Comparison of ENCODE assay signal across 8 cellular contexts in the genomic region with DNA sequence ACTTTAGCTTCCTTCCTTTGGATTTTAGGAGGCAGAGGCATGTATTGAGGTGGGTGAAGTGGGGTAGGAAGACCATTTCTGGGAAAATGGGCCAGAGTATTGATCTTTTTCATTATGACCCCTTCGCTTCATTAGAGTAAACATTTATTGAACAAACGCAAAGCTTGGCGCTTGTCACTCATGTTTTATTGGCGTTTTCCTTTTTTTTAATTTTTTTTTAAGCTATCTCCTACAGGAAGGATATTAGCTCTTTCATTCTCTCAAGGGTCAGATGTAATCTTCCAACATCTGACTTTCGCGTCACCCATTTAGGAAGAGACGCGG. TPM values are rescaled to one million over a fixed set of nuclear protein-coding genes. Genes with fewer than 3 reads are reported as not detected.
DNase-seq lines count a peak whose midpoint lies in the region; ATAC-seq and TF ChIP-seq lines count a peak whose summit lies in the region.

No MANE protein-coding gene starts in this region.

- no peaks in the 10 kb centered on the region for H3K36me3 Mint-ChIP-seq in neural progenitor cell

- no peak for DNase-seq in MM.1S
- DNase-seq in neural progenitor cell (ENCODE audit: low spot score): no peak
- DNase-seq in dedifferentiated amniotic fluid mesenchymal stem cell (ENCODE audit: extremely low spot score): no peak
- no peak for DNase-seq in NCI-H1105 (lab: John Stamatoyannopoulos, UW)
- no peak for DNase-seq in aorta
- DNase-seq in effector CD8-positive, alpha-beta T cell (lab: John Stamatoyannopoulos, UW): no peak

- peak overlapping the region; percentile 92 for H3K4me3 ChIP-seq in MM.1S (ENCODE audit: low read length)
- H3K4me3 ChIP-seq in ectodermal cell (ENCODE audit: insufficient read depth, low read depth, low read length): peak overlapping the region; percentile 86
- H3K4me3 ChIP-seq in neural progenitor cell: peak overlapping the region; percentile 85
- H3K4me3 ChIP-seq in aorta (ENCODE audit: low read length in 2 of 2): no peak overlapping the region

- H3K9me3 ChIP-seq in MM.1S (replicated peaks; ENCODE audit: insufficient read depth, low read length): no peaks in the 10 kb centered on the region
- H3K9me3 ChIP-seq in ectodermal cell (ENCODE audit: control insufficient read depth, low read length): no peaks in the 10 kb centered on the region
- no peaks in the 10 kb centered on the region for H3K9me3 ChIP-seq in neural progenitor cell (ENCODE audit: low read depth)
- no peaks in the 10 kb centered on the region for H3K9me3 ChIP-seq in aorta (ENCODE audit: control insufficient read depth, low read length)

- H4K20me1 ChIP-seq in MM.1S (ENCODE audit: insufficient read depth, low read length) (peaks cover 11% of the 10 kb centered on the region), neural progenitor cell (ENCODE audit: low read depth) (peaks cover 40% of the 10 kb centered on the region)

- H3K4me3 Mint-ChIP-seq in neural progenitor cell: peak overlapping the region; percentile 91

- H3F3A ChIP-seq in MM.1S (ENCODE audit: insufficient read depth, low read length): peaks cover 83% of the 10 kb centered on the region
- H3F3A ChIP-seq in neural progenitor cell (ENCODE audit: low read depth): peaks cover 5% of the 10 kb centered on the region

- H3K4me1 Mint-ChIP-seq in neural progenitor cell: peaks cover 26% of the 10 kb centered on the region

- intact Hi-C loops in aorta (cut with DNase I): loop anchor here in 1 of 2 donors (1.0 kb wide), 1 partner anchor 51 kb away; no protein-coding TSS in a partner anchor

- TF ChIP-seq CTCF in C4-2B (conservative IDR thresholded peaks at IDR 0.05): no peak
- no peak for TF ChIP-seq CTCF in MM.1S (IDR thresholded peaks at IDR 0.05; ENCODE audit: low read length)
- TF ChIP-seq CTCF in neural progenitor cell (IDR thresholded peaks at IDR 0.05): no peak

- WGBS in ectodermal cell, 2 experiments: 34 to 36% methylated on average over 8 of the region's 8 CpGs
- WGBS in aorta, 2 donors: 26 to 28% methylated on average over 8 of the region's 8 CpGs

- ATAC-seq in aorta (ENCODE audit: low FRiP score): no peak

- peaks cover 2% of the 10 kb centered on the region for H3K9me3 Mint-ChIP-seq in neural progenitor cell

- no peaks in the 10 kb centered on the region for H3K9me2 ChIP-seq in MM.1S (replicated peaks; ENCODE audit: insufficient read depth, low read length)

- peak overlapping the region; percentile 93 for H3K27ac Mint-ChIP-seq in neural progenitor cell

- H3K27me3 ChIP-seq in MM.1S (replicated peaks; ENCODE audit: insufficient read depth, low read length): no peaks in the 10 kb centered on the region
- H3K27me3 ChIP-seq in ectodermal cell (ENCODE audit: control insufficient read depth, insufficient read depth, low read length, poor library complexity, severe bottlenecking): no peaks in the 10 kb centered on the region
- H3K27me3 ChIP-seq in neural progenitor cell: no peaks in the 10 kb centered on the region
- no peaks in the 10 kb centered on the region for H3K27me3 ChIP-seq in aorta (ENCODE audit: control insufficient read depth in 1 of 2, insufficient read depth in 2 of 2, low read length in 1 of 2)

- H2AFZ ChIP-seq in MM.1S (ENCODE audit: low read length) (no peak overlapping the region), neural progenitor cell (replicated peaks) (peak overlapping the region; percentile 81)

- H3K4me1 ChIP-seq in MM.1S (ENCODE audit: low read length) (peaks cover 40% of the 10 kb centered on the region), ectodermal cell (ENCODE audit: control insufficient read depth, insufficient read depth, low read length) (peaks cover 5% of the 10 kb centered on the region), neural progenitor cell (peaks cover 7% of the 10 kb centered on the region), aorta (ENCODE audit: control insufficient read depth in 1 of 2, insufficient read depth in 2 of 2, low read length in 2 of 2) (no peaks in the 10 kb centered on the region)

- H3K9ac ChIP-seq in MM.1S (ENCODE audit: low read length) (peak overlapping the region; percentile 100; the same call in 1 of the 2 replicates), neural progenitor cell (no peak overlapping the region)

- H3K27me3 Mint-ChIP-seq in neural progenitor cell (ENCODE audit: insufficient read depth, low read depth): peaks cover 6% of the 10 kb centered on the region

- peak overlapping the region; percentile 97 for H3K27ac ChIP-seq in C4-2B
- peak overlapping the region; percentile 94 for H3K27ac ChIP-seq in MM.1S (ENCODE audit: low read length)
- H3K27ac ChIP-seq in ectodermal cell (ENCODE audit: insufficient read depth, low read depth, low read length, poor library complexity, severe bottlenecking): peak overlapping the region; percentile 96
- H3K27ac ChIP-seq in neural progenitor cell: no peak overlapping the region
- no peak overlapping the region for H3K27ac ChIP-seq in aorta (ENCODE audit: low read depth in 1 of 2, low read length in 2 of 2)

- H3K4me2 ChIP-seq in MM.1S (ENCODE audit: low read depth, low read length) (peak overlapping the region; percentile 79), neural progenitor cell (peak overlapping the region; percentile 80)

- no peaks in the 10 kb centered on the region; the same call in 1 of the 2 replicates for H3K36me3 ChIP-seq in MM.1S (replicated peaks; ENCODE audit: insufficient read depth, low read length)
- no peaks in the 10 kb centered on the region for H3K36me3 ChIP-seq in ectodermal cell (ENCODE audit: control insufficient read depth, insufficient read depth, low read length)
- peaks cover 6% of the 10 kb centered on the region for H3K36me3 ChIP-seq in neural progenitor cell
- H3K36me3 ChIP-seq in aorta (ENCODE audit: control insufficient read depth in 1 of 2, insufficient read depth in 2 of 2, low read length in 1 of 2): no peaks in the 10 kb centered on the region

- peaks cover 70% of the 10 kb centered on the region for H3K79me2 ChIP-seq in MM.1S (ENCODE audit: low read length)
- peaks cover 41% of the 10 kb centered on the region for H3K79me2 ChIP-seq in neural progenitor cell (ENCODE audit: low read depth)

RNA-seq across cellular contexts. Expression of gene SUB1, which starts 0.3 kb away (rescaled TPM):
- 297 TPM for polyA plus RNA-seq in ectodermal cell (2013, experiment 1 of 4)
- 291 TPM for polyA plus RNA-seq in ectodermal cell (2013, experiment 2 of 4)
- polyA plus RNA-seq in ectodermal cell (2013, experiment 3 of 4): 219 TPM
- polyA plus RNA-seq in ectodermal cell (2013, experiment 4 of 4): 246 TPM
- total RNA-seq in neural progenitor cell (ENCODE audit: low replicate concordance): 324 and 789 TPM in 2 replicates
- total RNA-seq in aorta: 100 to 1,000 TPM; 172 to 192 TPM
- 100 to 1,000 TPM; 121 to 283 TPM for polyA plus RNA-seq in aorta

Comparison
In these comparisons a context has a peak if more than half of its experiments do, and no peak if none do; other contexts are left out.
1. H3K27ac ChIP-seq: peak in C4-2B (single experiment), MM.1S (single experiment) and ectodermal cell (single experiment); none in neural progenitor cell (single experiment) and aorta (0 of 2).
2. H3K4me3 ChIP-seq: peak in MM.1S (single experiment), ectodermal cell (single experiment) and neural progenitor cell (single experiment); none in aorta (0 of 2).